ENCODE assay signal across 18 cellular contexts in the genomic region with DNA sequence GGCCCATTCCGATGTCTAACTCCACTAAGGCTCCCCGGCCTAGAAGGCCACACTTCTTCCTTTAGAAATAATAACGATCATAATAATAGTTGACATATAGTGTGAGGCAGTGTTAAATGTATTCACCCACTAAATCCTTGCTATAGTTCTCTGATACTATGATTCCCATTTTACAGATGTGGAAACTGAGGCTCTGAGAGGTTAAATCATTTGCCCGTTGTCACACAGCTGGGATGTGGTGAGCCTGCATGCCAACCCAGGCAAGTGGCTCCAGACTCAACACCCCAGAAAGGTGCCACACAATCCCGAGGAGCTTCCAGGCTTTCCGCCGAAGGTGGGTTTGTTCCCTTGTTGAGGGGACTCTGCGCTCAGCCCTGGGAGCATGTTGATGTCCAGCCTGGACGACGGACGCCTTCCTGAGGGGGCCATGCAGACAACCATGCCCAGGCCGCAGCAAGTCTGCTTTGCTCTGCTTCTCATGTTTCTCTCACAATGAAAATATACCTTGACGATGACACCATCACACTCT.
DNase-seq lines count a peak whose midpoint lies in the region; ATAC-seq and TF ChIP-seq lines count a peak whose summit lies in the region.
"Had no signal": no experiment of that assay in that cellular context is flagged by ENCODE, and none has a peak within 500 bp of the region (broad histone marks: within the 10 kb centered on the region; RNA-seq: fewer than 3 reads in every experiment).

No MANE protein-coding gene starts in this region.

- H3K36me3 Mint-ChIP-seq in osteocyte (ENCODE audit: unreplicated experiment), result no peaks in the 10 kb centered on the region
- H3K36me3 Mint-ChIP-seq in activated T-cell treated with anti-CD3 and anti-CD28 coated beads, Interleukin-2, amount 50 U/mL, for 72 hours (ENCODE audit: insufficient read depth in 2 of 2), result no peaks in the 10 kb centered on the region
- H3K36me3 Mint-ChIP-seq: CD4-positive, CD25-positive, alpha-beta regulatory T cell; CD8-positive, alpha-beta memory T cell had no signal

- no peaks in the 10 kb centered on the region for H3K4me1 ChIP-seq in esophagus muscularis mucosa
- H3K4me1 ChIP-seq: BE2C had no signal

- TF ChIP-seq EP300 in esophagus muscularis mucosa (IDR thresholded peaks at IDR 0.05), result no peak

- H3K4me3 Mint-ChIP-seq in osteocyte (ENCODE audit: unreplicated experiment), result no peak overlapping the region
- no peak overlapping the region for H3K4me3 Mint-ChIP-seq in activated T-cell treated with anti-CD3 and anti-CD28 coated beads, Interleukin-2, amount 50 U/mL, for 72 hours
- H3K4me3 Mint-ChIP-seq: CD4-positive, CD25-positive, alpha-beta regulatory T cell; CD8-positive, alpha-beta memory T cell; H9 had no signal

- H3K27ac Mint-ChIP-seq in osteocyte (ENCODE audit: unreplicated experiment), result no peak overlapping the region
- H3K27ac Mint-ChIP-seq in activated T-cell treated with anti-CD3 and anti-CD28 coated beads, Interleukin-2, amount 50 U/mL, for 72 hours, result no peak overlapping the region
- H3K27ac Mint-ChIP-seq: CD4-positive, CD25-positive, alpha-beta regulatory T cell; CD8-positive, alpha-beta memory T cell had no signal

- TF ChIP-seq POLR2A in esophagus muscularis mucosa (IDR thresholded peaks at IDR 0.05; ENCODE audit: low read depth), result no peak

- no peaks in the 10 kb centered on the region for H3K27me3 Mint-ChIP-seq in osteocyte (ENCODE audit: unreplicated experiment)
- no peaks in the 10 kb centered on the region for H3K27me3 Mint-ChIP-seq in activated T-cell treated with anti-CD3 and anti-CD28 coated beads, Interleukin-2, amount 50 U/mL, for 72 hours (ENCODE audit: low read depth)

- WGBS in esophagus muscularis mucosa, result 79% methylated on average over 10 of the region's 13 CpGs

- no peaks in the 10 kb centered on the region for H3K36me3 ChIP-seq in esophagus muscularis mucosa
- H3K36me3 ChIP-seq: BE2C had no signal

- peaks cover 14% of the 10 kb centered on the region for H3K4me1 Mint-ChIP-seq in osteocyte (ENCODE audit: unreplicated experiment)
- H3K4me1 Mint-ChIP-seq in activated T-cell treated with anti-CD3 and anti-CD28 coated beads, Interleukin-2, amount 50 U/mL, for 72 hours (ENCODE audit: low read depth), result no peaks in the 10 kb centered on the region
- H3K4me1 Mint-ChIP-seq: CD4-positive, CD25-positive, alpha-beta regulatory T cell; CD8-positive, alpha-beta memory T cell had no signal

- H3K4me3 ChIP-seq in esophagus muscularis mucosa, result no peak overlapping the region
- H3K4me3 ChIP-seq: GM12878 had no signal

- no peak for ATAC-seq in activated T-cell treated with anti-CD3 and anti-CD28 coated beads, Interleukin-2, amount 50 U/mL, for 72 hours (replicated peaks in 1 of 2)
- ATAC-seq: GM12878 had no signal

- H3K27ac ChIP-seq in esophagus muscularis mucosa (replicated peaks in 1 of 4), result no peak overlapping the region

- H3K9me3 Mint-ChIP-seq in osteocyte (ENCODE audit: unreplicated experiment), result no peaks in the 10 kb centered on the region
- H3K9me3 Mint-ChIP-seq in activated T-cell treated with anti-CD3 and anti-CD28 coated beads, Interleukin-2, amount 50 U/mL, for 72 hours, result no peaks in the 10 kb centered on the region
- H3K9me3 Mint-ChIP-seq: CD8-positive, alpha-beta memory T cell; H9 had no signal

- DNase-seq in esophagus muscularis mucosa (ENCODE audit: extremely low spot score) (peak; percentile 86), mesenteric fat pad (ENCODE audit: low spot score) (peak; percentile 47), osteocyte (ENCODE audit: extremely low spot score, unreplicated experiment) (peak; percentile 25), Kasumi-1 (lab: John Stamatoyannopoulos, UW) (no peak)
- DNase-seq in activated CD4-positive, alpha-beta T cell treated with anti-CD3 and anti-CD28 coated beads for 48 hours, result no peak
- DNase-seq in activated T-cell treated with anti-CD3 and anti-CD28 coated beads, Interleukin-2, amount 50 U/mL, for 72 hours, result no peak
- DNase-seq: ACHN; BE2C; C1 segment of cervical spinal cord; CD4-positive, CD25-positive, alpha-beta regulatory T cell; CD8-positive, alpha-beta memory T cell; COR-L47; DMS 273 treated with DMSO at 0.1 percent for 48 hours; DMS53; DND-41; EL; H9 had no signal

- intact Hi-C loops in esophagus muscularis mucosa (cut with DNase I), result no loop called here

- no peak for TF ChIP-seq CTCF in esophagus muscularis mucosa (IDR thresholded peaks at IDR 0.05)
- TF ChIP-seq CTCF in osteocyte (IDR thresholded peaks at IDR 0.05), result no peak

- H3K27me3 ChIP-seq in esophagus muscularis mucosa, result no peaks in the 10 kb centered on the region
- H3K27me3 ChIP-seq: BE2C had no signal

- H3K9me3 ChIP-seq in esophagus muscularis mucosa, result no peaks in the 10 kb centered on the region
- H3K9me3 ChIP-seq: BE2C had no signal

Comparison
In these comparisons a context has a peak if more than half of its experiments do, and no peak if none do; other contexts are left out.
1. DNase-seq: peak in esophagus muscularis mucosa (single experiment), mesenteric fat pad (single experiment) and osteocyte (single experiment); none in activated CD4-positive, alpha-beta T cell treated with anti-CD3 and anti-CD28 coated beads for 48 hours (single experiment), activated T-cell treated with anti-CD3 and anti-CD28 coated beads, Interleukin-2, amount 50 U/mL, for 72 hours (0 of 2) and Kasumi-1 (0 of 2).